ENCODE assay signal across 11 cellular contexts in the genomic region with DNA sequence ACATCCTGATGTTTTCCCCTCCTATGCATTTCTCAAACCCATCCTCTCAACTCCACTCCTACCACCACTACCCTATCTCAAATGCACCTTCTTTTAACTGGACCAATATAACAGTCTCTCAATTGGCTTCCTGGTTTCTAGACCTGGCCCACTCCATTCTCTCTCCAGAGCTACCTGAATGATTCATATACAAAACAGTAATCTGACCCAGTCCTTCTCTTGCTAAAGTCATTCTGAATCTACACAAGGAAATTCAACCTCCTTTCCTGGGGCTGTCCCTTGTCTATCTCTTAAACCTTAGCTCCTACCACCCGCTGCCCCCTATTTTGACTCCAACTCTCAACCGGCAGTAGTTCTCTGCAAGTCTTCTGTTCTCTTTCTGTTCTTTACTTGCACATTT.
DNase-seq lines count a peak whose midpoint lies in the region; ATAC-seq, FAIRE-seq and TF ChIP-seq lines count a peak whose summit lies in the region.
"Had no signal": no experiment of that assay in that cellular context is flagged by ENCODE, and none has a peak within 500 bp of the region (broad histone marks: within the 10 kb centered on the region; RNA-seq: fewer than 3 reads in every experiment).

No MANE protein-coding gene starts in this region.

- TF ChIP-seq CTCF in keratinocyte (optimal IDR thresholded peaks at IDR 0.05 in 1 of 3, IDR thresholded peaks at IDR 0.05 in 1 of 3, conservative IDR thresholded peaks at IDR 0.05 in 1 of 3; ENCODE audit: extremely low read depth in 1 of 3, insufficient read depth in 2 of 3, low read length in 3 of 3) = no peak
- no peak for TF ChIP-seq CTCF in tibial artery (IDR thresholded peaks at IDR 0.05)

- H3K4me1 ChIP-seq in keratinocyte (ENCODE audit: control insufficient read depth, extremely low read depth, insufficient read depth, low read length) = peaks cover 15% of the 10 kb centered on the region
- H3K4me1 ChIP-seq in tibial artery = peaks cover 0 to 93% (median 72%) of the 10 kb centered on the region in 4 donors
- H3K4me1 ChIP-seq: BE2C had no signal

- POLR2A ChIA-PET in activated CD8-positive, alpha-beta T cell treated with anti-CD3 and anti-CD28 coated beads, Interleukin-2, amount 10 ng/mL, durations not matched to agents 7 days and 5 days (lab: Charles Lee) = interaction anchor here (1.2 kb wide), 1 partner anchor 475 kb away, joined by 4 read pairs; no protein-coding TSS in a partner anchor

- dilution Hi-C loops in keratinocyte (cut with MboI; ENCODE audit: extremely low pct_ligation_motif_present, low sequenced_read_pairs) = no loop called here

- H3K4me3 ChIP-seq in keratinocyte (ENCODE audit: control insufficient read depth in 2 of 3, extremely low read depth in 1 of 3, insufficient read depth in 2 of 3, low read depth in 1 of 3, low read length in 3 of 3) (peak overlapping the region in 1 of 3 experiments; percentile 12), tibial artery (no peak overlapping the region)
- H3K4me3 ChIP-seq: adrenal gland had no signal

- no peak for FAIRE-seq in keratinocyte (lab: Jason Lieb, UNC)

- intact Hi-C loops in tibial artery (cut with DNase I; ENCODE audit: low total_unique reads) = loop anchor here (2.0 kb wide), 2 partner anchors 375 to 477 kb away; partner anchors contain the start of gene ELL2

- H3K9me3 Mint-ChIP-seq in activated naive CD8-positive, alpha-beta T cell treated with anti-CD3 and anti-CD28 coated beads, Interleukin-2, amount 50 U/mL, for 24 hours = no peaks in the 10 kb centered on the region
- no peaks in the 10 kb centered on the region for H3K9me3 Mint-ChIP-seq in activated naive CD8-positive, alpha-beta T cell treated with anti-CD3 and anti-CD28 coated beads for 36 hours
- H3K9me3 Mint-ChIP-seq in activated CD8-positive, alpha-beta T cell treated with anti-CD3 and anti-CD28 coated beads, Interleukin-2, amount 10 ng/mL, durations not matched to agents 7 days and 5 days (ENCODE audit: insufficient read depth) = no peaks in the 10 kb centered on the region
- H3K9me3 Mint-ChIP-seq: natural killer cell had no signal

- no peaks in the 10 kb centered on the region for H3K36me3 Mint-ChIP-seq in activated naive CD8-positive, alpha-beta T cell treated with anti-CD3 and anti-CD28 coated beads, Interleukin-2, amount 50 U/mL, for 24 hours (ENCODE audit: low read depth)
- no peaks in the 10 kb centered on the region for H3K36me3 Mint-ChIP-seq in activated naive CD8-positive, alpha-beta T cell treated with anti-CD3 and anti-CD28 coated beads for 36 hours
- H3K36me3 Mint-ChIP-seq in activated CD8-positive, alpha-beta T cell treated with anti-CD3 and anti-CD28 coated beads, Interleukin-2, amount 10 ng/mL, durations not matched to agents 7 days and 5 days (ENCODE audit: low read depth) = no peaks in the 10 kb centered on the region
- H3K36me3 Mint-ChIP-seq: natural killer cell had no signal

- peaks cover 17% of the 10 kb centered on the region for H3K27me3 Mint-ChIP-seq in activated naive CD8-positive, alpha-beta T cell treated with anti-CD3 and anti-CD28 coated beads, Interleukin-2, amount 50 U/mL, for 24 hours
- peaks cover 27% of the 10 kb centered on the region for H3K27me3 Mint-ChIP-seq in activated naive CD8-positive, alpha-beta T cell treated with anti-CD3 and anti-CD28 coated beads for 36 hours
- peaks cover 18% of the 10 kb centered on the region for H3K27me3 Mint-ChIP-seq in activated CD8-positive, alpha-beta T cell treated with anti-CD3 and anti-CD28 coated beads, Interleukin-2, amount 10 ng/mL, durations not matched to agents 7 days and 5 days (ENCODE audit: low read depth)

- H3K9me3 ChIP-seq in keratinocyte (ENCODE audit: control insufficient read depth, low read depth, low read length) (no peaks in the 10 kb centered on the region), tibial artery (no peaks in the 10 kb centered on the region)
- H3K9me3 ChIP-seq: adrenal gland, BE2C had no signal

- no peak overlapping the region for H3K4me3 Mint-ChIP-seq in activated naive CD8-positive, alpha-beta T cell treated with anti-CD3 and anti-CD28 coated beads, Interleukin-2, amount 50 U/mL, for 24 hours
- no peak overlapping the region for H3K4me3 Mint-ChIP-seq in activated naive CD8-positive, alpha-beta T cell treated with anti-CD3 and anti-CD28 coated beads for 36 hours
- no peak overlapping the region for H3K4me3 Mint-ChIP-seq in activated CD8-positive, alpha-beta T cell treated with anti-CD3 and anti-CD28 coated beads, Interleukin-2, amount 10 ng/mL, durations not matched to agents 7 days and 5 days
- H3K4me3 Mint-ChIP-seq: natural killer cell had no signal

- H3K27ac Mint-ChIP-seq in activated naive CD8-positive, alpha-beta T cell treated with anti-CD3 and anti-CD28 coated beads, Interleukin-2, amount 50 U/mL, for 24 hours = no peak overlapping the region
- H3K27ac Mint-ChIP-seq in activated naive CD8-positive, alpha-beta T cell treated with anti-CD3 and anti-CD28 coated beads for 36 hours = no peak overlapping the region
- H3K27ac Mint-ChIP-seq in activated CD8-positive, alpha-beta T cell treated with anti-CD3 and anti-CD28 coated beads, Interleukin-2, amount 10 ng/mL, durations not matched to agents 7 days and 5 days = no peak overlapping the region
- H3K27ac Mint-ChIP-seq: natural killer cell had no signal

- ATAC-seq in activated naive CD8-positive, alpha-beta T cell treated with anti-CD3 and anti-CD28 coated beads, Interleukin-2, amount 50 U/mL, for 24 hours = peak; percentile 81
- ATAC-seq in activated CD8-positive, alpha-beta T cell treated with anti-CD3 and anti-CD28 coated beads, Interleukin-2, amount 10 ng/mL, durations not matched to agents 7 days and 5 days = peak; percentile 17

- CTCF ChIA-PET in activated CD8-positive, alpha-beta T cell treated with anti-CD3 and anti-CD28 coated beads, Interleukin-2, amount 10 ng/mL, durations not matched to agents 7 days and 5 days (lab: Charles Lee) = interaction anchor here (0.7 to 12.4 kb wide), 36 partner anchors 8 to 554 kb away, joined by 3 to 222 read pairs (median 4); partner anchors contain the start of gene ELL2

- peaks cover 15% of the 10 kb centered on the region for H3K4me1 Mint-ChIP-seq in activated naive CD8-positive, alpha-beta T cell treated with anti-CD3 and anti-CD28 coated beads, Interleukin-2, amount 50 U/mL, for 24 hours
- peaks cover 3% of the 10 kb centered on the region for H3K4me1 Mint-ChIP-seq in activated naive CD8-positive, alpha-beta T cell treated with anti-CD3 and anti-CD28 coated beads for 36 hours
- no peaks in the 10 kb centered on the region for H3K4me1 Mint-ChIP-seq in activated CD8-positive, alpha-beta T cell treated with anti-CD3 and anti-CD28 coated beads, Interleukin-2, amount 10 ng/mL, durations not matched to agents 7 days and 5 days (ENCODE audit: low read depth)
- H3K4me1 Mint-ChIP-seq: natural killer cell had no signal

- H2AFZ ChIP-seq in keratinocyte (ENCODE audit: control insufficient read depth, low read length) = peak overlapping the region; percentile 58

- peak overlapping the region; percentile 58 for H3K27ac ChIP-seq in keratinocyte (ENCODE audit: control insufficient read depth, insufficient read depth, low read length)
- peak overlapping the region; percentile 84 to 87 for H3K27ac ChIP-seq in tibial artery
- H3K27ac ChIP-seq: adrenal gland had no signal

- no peaks in the 10 kb centered on the region for H3K27me3 ChIP-seq in keratinocyte (ENCODE audit: control insufficient read depth, extremely low read depth, insufficient read depth, low read length)
- no peaks in the 10 kb centered on the region for H3K27me3 ChIP-seq in tibial artery
- H3K27me3 ChIP-seq: adrenal gland, BE2C had no signal

- no peaks in the 10 kb centered on the region for H3K79me2 ChIP-seq in keratinocyte (ENCODE audit: control insufficient read depth, insufficient read depth, low read length)

- H3K4me2 ChIP-seq in keratinocyte (ENCODE audit: control insufficient read depth, extremely low read depth, insufficient read depth, low read depth, low read length) = peak overlapping the region; percentile 66

- H3K36me3 ChIP-seq in keratinocyte (ENCODE audit: control insufficient read depth in 2 of 2, extremely low read depth in 1 of 2, insufficient read depth in 2 of 2, low read length in 2 of 2) = no peaks in the 10 kb centered on the region
- H3K36me3 ChIP-seq in tibial artery = no peaks in the 10 kb centered on the region
- H3K36me3 ChIP-seq: adrenal gland, BE2C had no signal

- peak overlapping the region; percentile 22 for H3K9ac ChIP-seq in keratinocyte (ENCODE audit: control insufficient read depth, extremely low read depth, insufficient read depth, low read length)

- DNase-seq in activated naive CD8-positive, alpha-beta T cell treated with anti-CD3 and anti-CD28 coated beads, Interleukin-2, amount 50 U/mL, for 24 hours = no peak
- no peak for DNase-seq in activated naive CD8-positive, alpha-beta T cell treated with anti-CD3 and anti-CD28 coated beads for 36 hours
- no peak for DNase-seq in activated CD8-positive, alpha-beta T cell treated with anti-CD3 and anti-CD28 coated beads, Interleukin-2, amount 10 ng/mL, durations not matched to agents 7 days and 5 days
- DNase-seq in keratinocyte (ENCODE audit: low read depth, low spot score) = no peak
- DNase-seq in tibial artery = no peak
- no peak for DNase-seq in 8988T
- no peak for DNase-seq in COLO829 (ENCODE audit: low spot score)
- DNase-seq in DMS 273 (lab: John Stamatoyannopoulos, UW; ENCODE audit: unreplicated experiment) = no peak
- DNase-seq: natural killer cell had no signal

- H4K20me1 ChIP-seq in keratinocyte (ENCODE audit: control insufficient read depth, extremely low read depth, insufficient read depth, low read length) = no peaks in the 10 kb centered on the region

- no peaks in the 10 kb centered on the region for H3K9me1 ChIP-seq in keratinocyte (ENCODE audit: control insufficient read depth, extremely low read depth, insufficient read depth, low read length)
